In the genomic region with DNA sequence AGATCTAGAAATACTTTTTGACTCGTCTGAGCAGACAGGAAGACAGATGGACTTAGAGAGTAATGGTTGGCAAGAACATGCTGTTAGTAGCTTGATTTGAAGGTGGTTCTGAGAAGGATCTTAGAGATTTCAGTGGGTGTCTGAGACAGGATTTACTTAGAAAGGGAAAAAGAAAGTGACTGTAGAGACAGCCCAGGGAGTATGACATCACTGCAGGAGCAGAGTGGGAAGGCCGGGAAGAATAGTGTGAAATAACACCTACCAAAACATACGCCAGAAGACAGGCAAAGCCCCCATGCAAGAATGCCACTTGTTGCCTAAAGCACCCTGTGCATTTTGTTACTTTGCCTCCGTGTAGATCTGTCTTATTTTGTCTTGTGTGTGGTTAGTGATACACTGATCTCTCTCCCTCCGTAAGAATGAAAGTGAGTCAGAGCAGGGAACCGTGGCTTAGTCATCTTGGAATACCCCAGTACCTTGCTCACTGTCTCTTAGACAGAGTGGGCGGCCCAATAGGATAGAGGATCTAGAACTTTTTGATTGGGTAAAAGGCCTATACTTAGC, we compare ENCODE assay signal across 8 cellular contexts.
DNase-seq lines count a peak whose midpoint lies in the region; ATAC-seq and TF ChIP-seq lines count a peak whose summit lies in the region.

No MANE protein-coding gene starts in this region.

- POLR2A ChIA-PET in PC-9 (lab: Charles Lee; ENCODE audit: unreplicated experiment) (interaction anchor here (0.6 kb wide), 1 partner anchor 199 kb away, joined by 4 read pairs; no protein-coding TSS in a partner anchor), Caco-2 (lab: Charles Lee) (no interaction called here)

- peaks cover 16% of the 10 kb centered on the region for H3K4me1 Mint-ChIP-seq in memory B cell
- no peaks in the 10 kb centered on the region for H3K4me1 Mint-ChIP-seq in Caco-2 (ENCODE audit: low read depth, unreplicated experiment)

- H3K27ac ChIP-seq in PC-9 (peak overlapping the region; percentile 74), breast epithelium (peak overlapping the region; percentile 65 to 82)

- 0 out of 2 replicates have a peak, but pooled peaks cover 11% of the 10 kb centered on the region for H3F3A ChIP-seq in PC-9 (ENCODE audit: insufficient read depth, low read depth)

- no peak for TF ChIP-seq CTCF in PC-9 (conservative IDR thresholded peaks at IDR 0.05)
- TF ChIP-seq CTCF in breast epithelium (IDR thresholded peaks at IDR 0.05): no peak
- no peak for TF ChIP-seq CTCF in Caco-2 (IDR thresholded peaks at IDR 0.05; ENCODE audit: insufficient read depth in 1 of 2, low read depth in 1 of 2, low read length in 1 of 2, severe bottlenecking in 1 of 2, unreplicated experiment in 1 of 2)

- peak overlapping the region; percentile 29 for H3K27ac Mint-ChIP-seq in memory B cell
- no peak overlapping the region for H3K27ac Mint-ChIP-seq in Caco-2 (ENCODE audit: unreplicated experiment)

- H2AFZ ChIP-seq in PC-9: peak overlapping the region; percentile 75

- no peak for TF ChIP-seq POLR2A in breast epithelium (IDR thresholded peaks at IDR 0.05)

- H3K79me2 ChIP-seq in PC-9 (ENCODE audit: low read depth): no peaks in the 10 kb centered on the region

- peak overlapping the region; percentile 54 for H3K4me3 Mint-ChIP-seq in memory B cell
- H3K4me3 Mint-ChIP-seq in Caco-2 (ENCODE audit: unreplicated experiment): no peak overlapping the region

- no peaks in the 10 kb centered on the region for H4K20me1 ChIP-seq in PC-9 (ENCODE audit: insufficient read depth)

- H3K9me3 Mint-ChIP-seq in memory B cell (peaks cover 1% of the 10 kb centered on the region), Caco-2 (ENCODE audit: unreplicated experiment) (no peaks in the 10 kb centered on the region)

- H3K36me3 Mint-ChIP-seq in memory B cell (no peaks in the 10 kb centered on the region), Caco-2 (ENCODE audit: insufficient read depth, unreplicated experiment) (no peaks in the 10 kb centered on the region)

- DNase-seq in NCI-H2227 treated with DMSO at 0.1 percent for 48 hours (lab: John Stamatoyannopoulos, UW) (peak; percentile 2), NCI-H2227 (lab: John Stamatoyannopoulos, UW; ENCODE audit: unreplicated experiment) (no peak), PC-9 (peak; percentile 47 to 85), breast epithelium (ENCODE audit: low spot score in 2 of 2) (no peak), memory B cell (ENCODE audit: low spot score in 2 of 2) (no peak), NCI-H748 treated with DMSO at 0.1 percent for 48 hours (lab: John Stamatoyannopoulos, UW) (no peak), Caco-2 (no peak)
- DNase-seq in stimulated activated CD8-positive, alpha-beta memory T cell treated with anti-CD3 and anti-CD28 coated beads, Interleukin-2, amount 100 ng/mL, for 48 hours (ENCODE audit: low read depth in 2 of 2): peak; percentile 7 to 38

- H3K27me3 Mint-ChIP-seq in memory B cell: no peaks in the 10 kb centered on the region
- peaks cover 3% of the 10 kb centered on the region for H3K27me3 Mint-ChIP-seq in Caco-2 (ENCODE audit: insufficient read depth, unreplicated experiment)

- intact Hi-C loops in PC-9 (cut with micrococcal nuclease; ENCODE audit: unreplicated experiment) (loop anchor here (10.0 kb wide), 1 partner anchor 97 kb away; no protein-coding TSS in a partner anchor), breast epithelium (cut with DNase I; ENCODE audit: low total_unique reads) (no loop called here), Caco-2 (cut with micrococcal nuclease; ENCODE audit: unreplicated experiment) (no loop called here)

- peaks cover 23% of the 10 kb centered on the region for H3K4me1 ChIP-seq in PC-9 (replicated peaks; ENCODE audit: insufficient read depth)
- no peaks in the 10 kb centered on the region for H3K4me1 ChIP-seq in breast epithelium
- no peaks in the 10 kb centered on the region for H3K4me1 ChIP-seq in Caco-2

- H3K4me3 ChIP-seq in PC-9: peak overlapping the region; percentile 53
- peak overlapping the region; percentile 30 to 64 (median 42) for H3K4me3 ChIP-seq in breast epithelium
- H3K4me3 ChIP-seq in Caco-2 (ENCODE audit: low read depth, low read length): no peak overlapping the region

- peak overlapping the region; percentile 85 for H3K4me2 ChIP-seq in PC-9

- BruUV-seq in PC-9 (replicated peaks; lab: Mats Ljungman, UMichigan): TSS peak; percentile 98
- no TSS peak for BruUV-seq in Caco-2 (replicated peaks; lab: Mats Ljungman, UMichigan)

- CTCF ChIA-PET in PC-9 (lab: Charles Lee): no interaction called here
- CTCF ChIA-PET in Caco-2 (lab: Charles Lee): no interaction called here

- H3K36me3 ChIP-seq in PC-9 (ENCODE audit: low read depth): no peaks in the 10 kb centered on the region
- H3K36me3 ChIP-seq in breast epithelium: no peaks in the 10 kb centered on the region
- no peaks in the 10 kb centered on the region for H3K36me3 ChIP-seq in Caco-2 (ENCODE audit: control insufficient read depth, insufficient read depth, low read length)

- H3K27me3 ChIP-seq in PC-9 (ENCODE audit: insufficient read depth, low read depth) (no peaks in the 10 kb centered on the region), breast epithelium (no peaks in the 10 kb centered on the region), Caco-2 (replicated peaks; ENCODE audit: control insufficient read depth, insufficient read depth, low read length) (no peaks in the 10 kb centered on the region)

- peak; percentile 81 for ATAC-seq in memory B cell (ENCODE audit: low read depth)

- no peaks in the 10 kb centered on the region for H3K9me3 ChIP-seq in PC-9 (ENCODE audit: insufficient read depth, low read depth)
- H3K9me3 ChIP-seq in breast epithelium: no peaks in the 10 kb centered on the region
- no peaks in the 10 kb centered on the region for H3K9me3 ChIP-seq in Caco-2

- H3K9me2 ChIP-seq in PC-9 (ENCODE audit: insufficient read depth): no peaks in the 10 kb centered on the region

Comparison
In these comparisons a context has a peak if more than half of its experiments do, and no peak if none do; other contexts are left out.
1. DNase-seq: peak in NCI-H2227 treated with DMSO at 0.1 percent for 48 hours (single experiment), PC-9 (2 of 2) and stimulated activated CD8-positive, alpha-beta memory T cell treated with anti-CD3 and anti-CD28 coated beads, Interleukin-2, amount 100 ng/mL, for 48 hours (2 of 2); none in NCI-H2227 (single experiment), breast epithelium (0 of 2), memory B cell (0 of 2), NCI-H748 treated with DMSO at 0.1 percent for 48 hours (single experiment) and Caco-2 (0 of 2).